Comparison of ENCODE assay signal across 8 cellular contexts in genomic region chr4:88737304-88738015, GRCh38. TPM values are rescaled to one million over a fixed set of nuclear protein-coding genes. Genes with fewer than 3 reads are reported as not detected.
DNase-seq lines count a peak whose midpoint lies in the region; ATAC-seq lines count a peak whose summit lies in the region.

No MANE protein-coding gene starts in this region.

- POLR2A ChIA-PET in naive thymus-derived CD8-positive, alpha-beta T cell (lab: Charles Lee), result interaction anchor here (1.4 kb wide), 1 partner anchor 145 kb away, joined by 5 read pairs; the partner anchor contains the start of gene HERC3

- H4K20me1 ChIP-seq in BLaER1, result no peaks in the 10 kb centered on the region

- peaks cover 30% of the 10 kb centered on the region for H3K4me1 ChIP-seq in BLaER1

- H3K27ac ChIP-seq in BLaER1, result no peak overlapping the region

- H3K36me3 ChIP-seq in BLaER1, result no peaks in the 10 kb centered on the region

- no peaks in the 10 kb centered on the region for H3K27me3 Mint-ChIP-seq in activated naive CD8-positive, alpha-beta T cell treated with anti-CD3 and anti-CD28 coated beads, Interleukin-2, amount 50 U/mL, for 24 hours
- no peaks in the 10 kb centered on the region for H3K27me3 Mint-ChIP-seq in naive thymus-derived CD8-positive, alpha-beta T cell

- no peaks in the 10 kb centered on the region for H3K36me3 Mint-ChIP-seq in activated naive CD8-positive, alpha-beta T cell treated with anti-CD3 and anti-CD28 coated beads, Interleukin-2, amount 50 U/mL, for 24 hours (ENCODE audit: low read depth)
- H3K36me3 Mint-ChIP-seq in naive thymus-derived CD8-positive, alpha-beta T cell, result no peaks in the 10 kb centered on the region

- no peak overlapping the region for H3K9ac ChIP-seq in BLaER1

- ATAC-seq in GM19397 (IDR thresholded peaks at IDR 0.05; ENCODE audit: unreplicated experiment) (peak; percentile 98), HG03457 (IDR thresholded peaks at IDR 0.05; ENCODE audit: unreplicated experiment) (peak; percentile 82)
- peak; percentile 52 for ATAC-seq in activated naive CD8-positive, alpha-beta T cell treated with anti-CD3 and anti-CD28 coated beads, Interleukin-2, amount 50 U/mL, for 24 hours
- peak; percentile 95 to 97 for ATAC-seq in naive thymus-derived CD8-positive, alpha-beta T cell

- H3K9me3 Mint-ChIP-seq in activated naive CD8-positive, alpha-beta T cell treated with anti-CD3 and anti-CD28 coated beads, Interleukin-2, amount 50 U/mL, for 24 hours, result no peaks in the 10 kb centered on the region
- H3K9me3 Mint-ChIP-seq in naive thymus-derived CD8-positive, alpha-beta T cell, result no peaks in the 10 kb centered on the region

- peaks cover 16% of the 10 kb centered on the region for H3K4me1 Mint-ChIP-seq in activated naive CD8-positive, alpha-beta T cell treated with anti-CD3 and anti-CD28 coated beads, Interleukin-2, amount 50 U/mL, for 24 hours
- H3K4me1 Mint-ChIP-seq in naive thymus-derived CD8-positive, alpha-beta T cell, result peaks cover 9 to 28% (median 21%) of the 10 kb centered on the region in 4 donors

- H3K4me2 ChIP-seq in BLaER1, result peak overlapping the region; percentile 51

- no peaks in the 10 kb centered on the region for H3K9me3 ChIP-seq in BLaER1

- H3K4me3 ChIP-seq in BLaER1, result no peak overlapping the region

- no peaks in the 10 kb centered on the region for H3K27me3 ChIP-seq in BLaER1

- H3K27ac Mint-ChIP-seq in activated naive CD8-positive, alpha-beta T cell treated with anti-CD3 and anti-CD28 coated beads, Interleukin-2, amount 50 U/mL, for 24 hours, result no peak overlapping the region
- H3K27ac Mint-ChIP-seq in naive thymus-derived CD8-positive, alpha-beta T cell, result peak overlapping the region; percentile 24 to 89 (median 76)

- H3K4me3 Mint-ChIP-seq in activated naive CD8-positive, alpha-beta T cell treated with anti-CD3 and anti-CD28 coated beads, Interleukin-2, amount 50 U/mL, for 24 hours, result peak overlapping the region; percentile 60
- peak overlapping the region; percentile 74 to 89 (median 83) for H3K4me3 Mint-ChIP-seq in naive thymus-derived CD8-positive, alpha-beta T cell

- peak; percentile 14 for DNase-seq in activated naive CD8-positive, alpha-beta T cell treated with anti-CD3 and anti-CD28 coated beads, Interleukin-2, amount 50 U/mL, for 24 hours
- peak in 8 of 10 donors; percentile 2 to 65 (median 36) for DNase-seq in naive thymus-derived CD8-positive, alpha-beta T cell
- DNase-seq in inferior parietal cortex (ENCODE audit: extremely low spot score), result no peak
- DNase-seq in putamen (ENCODE audit: low spot score), result no peak
- no peak for DNase-seq in Kasumi-1 (lab: John Stamatoyannopoulos, UW)

RNA-seq across cellular contexts. Expression of gene NAP1L5, which starts 39.8 kb away (rescaled TPM):
- 1 to 10 TPM; 1.4 to 2.0 TPM for total RNA-seq in naive thymus-derived CD8-positive, alpha-beta T cell
- 1 to 10 TPM; 2.2 to 4.3 (median 2.5) TPM for polyA plus RNA-seq in naive thymus-derived CD8-positive, alpha-beta T cell

Comparison
In these comparisons a context has a peak if more than half of its experiments do, and no peak if none do; other contexts are left out.
1. DNase-seq: peak in activated naive CD8-positive, alpha-beta T cell treated with anti-CD3 and anti-CD28 coated beads, Interleukin-2, amount 50 U/mL, for 24 hours (single experiment) and naive thymus-derived CD8-positive, alpha-beta T cell (8 of 10); none in inferior parietal cortex (single experiment), putamen (single experiment) and Kasumi-1 (0 of 2).
2. Peak in every context shown above with its lines, with median percentiles within 50 percentile points of each other: ATAC-seq.